8 cellular contexts compared by ENCODE assay signal in the genomic region with DNA sequence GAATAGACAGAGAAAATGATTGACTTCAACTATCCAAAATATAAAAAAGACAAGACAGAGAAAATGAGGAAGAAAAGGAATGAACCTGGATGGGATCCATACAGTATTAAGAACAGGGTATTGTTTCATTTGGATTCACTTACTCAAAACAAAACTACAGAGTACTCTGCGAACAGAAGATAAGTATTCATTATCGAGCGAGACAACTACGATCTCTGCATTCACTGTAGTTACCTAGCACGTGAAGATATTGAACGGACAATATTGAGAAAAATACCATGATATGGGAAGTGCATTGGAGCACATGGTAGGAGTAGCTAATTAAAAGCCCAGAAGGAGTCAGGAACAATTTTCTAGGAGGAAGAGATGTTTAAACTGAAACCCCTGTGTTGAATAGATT. TPM values are rescaled to one million over a fixed set of nuclear protein-coding genes. Genes with fewer than 3 reads are reported as not detected.
DNase-seq lines count a peak whose midpoint lies in the region; ATAC-seq and TF ChIP-seq lines count a peak whose summit lies in the region.

No MANE protein-coding gene starts in this region.

- H3K27ac ChIP-seq in OCI-LY7 (ENCODE audit: low read depth, low read length, poor library complexity, severe bottlenecking), result no peak overlapping the region
- H3K27ac ChIP-seq in epithelial cell of prostate, result peak overlapping the region; percentile 79

- peaks cover 31% of the 10 kb centered on the region for H3K4me1 Mint-ChIP-seq in progenitor cell of endocrine pancreas (ENCODE audit: low read depth)

- no peak overlapping the region for H2AFZ ChIP-seq in OCI-LY7 (ENCODE audit: low read length)

- no peaks in the 10 kb centered on the region for H3K9me3 ChIP-seq in OCI-LY7 (ENCODE audit: low read length)

- intact Hi-C loops in OCI-LY7 (cut with micrococcal nuclease; ENCODE audit: unreplicated experiment), result loop anchor here (5.0 kb wide), 1 partner anchor 268 kb away; no protein-coding TSS in a partner anchor

- POLR2A ChIA-PET in OCI-LY7 (lab: Charles Lee), result interaction anchor here (0.6 to 4.3 kb wide), 12 partner anchors 10 to 427 kb away, joined by 3 to 28 read pairs (median 3); partner anchors contain the start of genes NIF3L1 and PPIL3

- DNase-seq in OCI-LY7 (ENCODE audit: low spot score) (no peak), epithelial cell of prostate (ENCODE audit: low read depth, low spot score) (no peak), progenitor cell of endocrine pancreas (ENCODE audit: low spot score, unreplicated experiment) (no peak), DMS153 (lab: John Stamatoyannopoulos, UW) (no peak), SIG-M5 treated with dmso at 0.1 percent for 504 hours (lab: John Stamatoyannopoulos, UW; ENCODE audit: unreplicated experiment) (no peak), MV-4-11 (lab: John Stamatoyannopoulos, UW) (no peak)

- H3K4me2 ChIP-seq in OCI-LY7 (ENCODE audit: low read length), result peak overlapping the region; percentile 93

- peak overlapping the region; percentile 89 for H3K4me3 Mint-ChIP-seq in progenitor cell of endocrine pancreas (ENCODE audit: low read depth)

- peaks cover 34% of the 10 kb centered on the region for H3K79me2 ChIP-seq in OCI-LY7 (ENCODE audit: insufficient read depth, low read depth, low read length)

- H3K9me2 ChIP-seq in OCI-LY7 (ENCODE audit: insufficient read depth, low read length), result no peaks in the 10 kb centered on the region

- CTCF ChIA-PET in OCI-LY7 (lab: Charles Lee; ENCODE audit: unreplicated experiment), result interaction anchor here (2.2 kb wide), 1 partner anchor 105 kb away, joined by 12 read pairs; no protein-coding TSS in a partner anchor

- H3K9me3 Mint-ChIP-seq in progenitor cell of endocrine pancreas (ENCODE audit: low read depth), result no peaks in the 10 kb centered on the region

- H4K20me1 ChIP-seq in OCI-LY7 (ENCODE audit: insufficient read depth, low read length), result peaks cover 5% of the 10 kb centered on the region; the same call in 1 of the 2 replicates

- H3K4me3 ChIP-seq in GM08714 (ENCODE audit: low read length) (peak overlapping the region; percentile 80), OCI-LY7 (ENCODE audit: low read depth, low read length, poor library complexity, severe bottlenecking) (peak overlapping the region; percentile 76)

- H3K4me1 ChIP-seq in OCI-LY7 (ENCODE audit: insufficient read depth, low read length, poor library complexity, severe bottlenecking), result peaks cover 28% of the 10 kb centered on the region

- H3K27ac Mint-ChIP-seq in progenitor cell of endocrine pancreas, result peak overlapping the region; percentile 100

- peaks cover 2% of the 10 kb centered on the region for H3K36me3 Mint-ChIP-seq in progenitor cell of endocrine pancreas (ENCODE audit: insufficient read depth)

- peaks cover 10% of the 10 kb centered on the region for H3K36me3 ChIP-seq in OCI-LY7 (ENCODE audit: insufficient read depth, low read length)

- no peak for ATAC-seq in GM19455 (IDR thresholded peaks at IDR 0.05; ENCODE audit: unreplicated experiment)

- TF ChIP-seq CTCF in OCI-LY7 (conservative IDR thresholded peaks at IDR 0.05; ENCODE audit: low read length) (no peak), progenitor cell of endocrine pancreas (IDR thresholded peaks at IDR 0.05; ENCODE audit: unreplicated experiment) (no peak)

- BruUV-seq in OCI-LY7 (replicated peaks; lab: Mats Ljungman, UMichigan), result TSS peak; percentile 72

- no peaks in the 10 kb centered on the region for H3K27me3 Mint-ChIP-seq in progenitor cell of endocrine pancreas

RNA-seq across cellular contexts. Expression of gene ORC2, which starts 1.0 kb away (rescaled TPM):
- 14.9 and 28.6 TPM in 2 replicates for total RNA-seq in OCI-LY7 (2014; rRNA removed; shearing (Covaris generic))
- total RNA-seq in OCI-LY7 (2022), result 42.3 and 46.1 TPM in 2 replicates
- 39.5 and 45.3 TPM in 2 replicates for total RNA-seq in progenitor cell of endocrine pancreas
